Comparison of ENCODE assay signal across 1 cellular context in the genomic region with DNA sequence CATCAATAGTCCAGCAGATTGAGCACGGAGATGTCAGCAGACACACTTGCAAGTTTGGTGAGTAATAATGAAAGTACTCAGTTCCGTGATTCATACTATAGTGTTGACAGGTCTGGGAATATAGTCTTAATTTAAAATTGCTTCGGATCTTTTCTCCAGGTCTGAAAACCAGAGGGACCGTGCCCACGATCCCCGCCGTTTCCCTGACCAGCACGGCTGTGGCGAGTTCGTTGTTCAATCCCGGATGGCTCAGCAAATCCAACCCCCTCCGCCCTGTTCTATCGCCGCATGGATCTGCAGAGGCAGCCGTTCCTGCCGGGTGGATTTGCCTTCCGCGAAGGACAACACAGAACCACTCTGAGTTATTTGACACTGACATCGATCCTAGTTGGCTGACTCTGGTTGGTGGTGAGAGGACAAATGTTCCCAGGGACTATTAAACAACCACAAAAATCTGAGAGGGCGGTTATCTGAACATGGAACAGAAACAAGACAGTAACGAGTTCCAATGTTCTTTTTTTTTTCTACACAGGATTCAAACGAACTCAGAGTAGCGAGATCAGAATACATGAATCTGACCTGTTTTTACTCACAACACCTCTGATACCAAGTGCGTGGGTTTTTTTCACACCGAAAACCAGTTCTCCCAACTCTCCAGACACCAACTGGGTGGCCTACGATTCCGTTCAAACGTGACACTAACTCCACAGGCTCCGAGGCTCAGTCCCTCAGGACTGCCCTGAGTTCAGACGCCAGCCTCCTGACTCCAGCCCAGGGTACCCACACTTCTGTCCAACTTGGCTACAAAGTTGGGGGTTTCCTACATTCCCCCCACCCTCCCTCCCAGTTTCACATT.
TF ChIP-seq lines count a peak whose summit lies in the region.

No MANE protein-coding gene starts in this region.

TF ChIP-seq in HEK293, 187 proteins besides CTCF, POLR2A, EP300 and RAD21 (continued from another document and continues in another):
- TF ChIP-seq ZNF324 (tag by site-specific recombination; IDR thresholded peaks at IDR 0.05): no peak
- TF ChIP-seq OSR2 (tag by site-specific recombination; IDR thresholded peaks at IDR 0.05): no peak
- TF ChIP-seq ZNF629 (tag by site-specific recombination; IDR thresholded peaks at IDR 0.05): 0 out of 2 replicates have a peak, but pooled peaks have one; percentile 15
- TF ChIP-seq ZEB2 (tag by site-specific recombination; IDR thresholded peaks at IDR 0.05): peak; percentile 49; the same call in 1 of the 2 replicates
- TF ChIP-seq ZNF223 (tag by site-specific recombination; IDR thresholded peaks at IDR 0.05): no peak
- TF ChIP-seq ZNF571 (tag by site-specific recombination; IDR thresholded peaks at IDR 0.05): no peak
- TF ChIP-seq, protein P1, sequence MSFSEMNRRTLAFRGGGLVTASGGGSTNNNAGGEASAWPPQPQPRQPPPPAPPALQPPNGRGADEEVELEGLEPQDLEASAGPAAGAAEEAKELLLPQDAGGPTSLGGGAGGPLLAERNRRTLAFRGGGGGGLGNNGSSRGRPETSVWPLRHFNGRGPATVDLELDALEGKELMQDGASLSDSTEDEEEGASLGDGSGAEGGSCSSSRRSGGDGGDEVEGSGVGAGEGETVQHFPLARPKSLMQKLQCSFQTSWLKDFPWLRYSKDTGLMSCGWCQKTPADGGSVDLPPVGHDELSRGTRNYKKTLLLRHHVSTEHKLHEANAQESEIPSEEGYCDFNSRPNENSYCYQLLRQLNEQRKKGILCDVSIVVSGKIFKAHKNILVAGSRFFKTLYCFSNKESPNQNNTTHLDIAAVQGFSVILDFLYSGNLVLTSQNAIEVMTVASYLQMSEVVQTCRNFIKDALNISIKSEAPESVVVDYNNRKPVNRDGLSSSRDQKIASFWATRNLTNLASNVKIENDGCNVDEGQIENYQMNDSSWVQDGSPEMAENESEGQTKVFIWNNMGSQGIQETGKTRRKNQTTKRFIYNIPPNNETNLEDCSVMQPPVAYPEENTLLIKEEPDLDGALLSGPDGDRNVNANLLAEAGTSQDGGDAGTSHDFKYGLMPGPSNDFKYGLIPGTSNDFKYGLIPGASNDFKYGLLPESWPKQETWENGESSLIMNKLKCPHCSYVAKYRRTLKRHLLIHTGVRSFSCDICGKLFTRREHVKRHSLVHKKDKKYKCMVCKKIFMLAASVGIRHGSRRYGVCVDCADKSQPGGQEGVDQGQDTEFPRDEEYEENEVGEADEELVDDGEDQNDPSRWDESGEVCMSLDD (tag by site-specific recombination; IDR thresholded peaks at IDR 0.05): no peak
- no peak for TF ChIP-seq ZNF404 (tag by site-specific recombination; IDR thresholded peaks at IDR 0.05)
- TF ChIP-seq ZNF311 (tag by site-specific recombination; IDR thresholded peaks at IDR 0.05; ENCODE audit: borderline replicate concordance): no peak
- peak; percentile 60 for TF ChIP-seq FEZF1 (tag by site-specific recombination; IDR thresholded peaks at IDR 0.05)
- TF ChIP-seq, protein P2, sequence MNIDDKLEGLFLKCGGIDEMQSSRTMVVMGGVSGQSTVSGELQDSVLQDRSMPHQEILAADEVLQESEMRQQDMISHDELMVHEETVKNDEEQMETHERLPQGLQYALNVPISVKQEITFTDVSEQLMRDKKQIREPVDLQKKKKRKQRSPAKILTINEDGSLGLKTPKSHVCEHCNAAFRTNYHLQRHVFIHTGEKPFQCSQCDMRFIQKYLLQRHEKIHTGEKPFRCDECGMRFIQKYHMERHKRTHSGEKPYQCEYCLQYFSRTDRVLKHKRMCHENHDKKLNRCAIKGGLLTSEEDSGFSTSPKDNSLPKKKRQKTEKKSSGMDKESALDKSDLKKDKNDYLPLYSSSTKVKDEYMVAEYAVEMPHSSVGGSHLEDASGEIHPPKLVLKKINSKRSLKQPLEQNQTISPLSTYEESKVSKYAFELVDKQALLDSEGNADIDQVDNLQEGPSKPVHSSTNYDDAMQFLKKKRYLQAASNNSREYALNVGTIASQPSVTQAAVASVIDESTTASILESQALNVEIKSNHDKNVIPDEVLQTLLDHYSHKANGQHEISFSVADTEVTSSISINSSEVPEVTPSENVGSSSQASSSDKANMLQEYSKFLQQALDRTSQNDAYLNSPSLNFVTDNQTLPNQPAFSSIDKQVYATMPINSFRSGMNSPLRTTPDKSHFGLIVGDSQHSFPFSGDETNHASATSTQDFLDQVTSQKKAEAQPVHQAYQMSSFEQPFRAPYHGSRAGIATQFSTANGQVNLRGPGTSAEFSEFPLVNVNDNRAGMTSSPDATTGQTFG (tag by site-specific recombination; IDR thresholded peaks at IDR 0.05; ENCODE audit: borderline replicate concordance): no peak
- TF ChIP-seq, protein P3, sequence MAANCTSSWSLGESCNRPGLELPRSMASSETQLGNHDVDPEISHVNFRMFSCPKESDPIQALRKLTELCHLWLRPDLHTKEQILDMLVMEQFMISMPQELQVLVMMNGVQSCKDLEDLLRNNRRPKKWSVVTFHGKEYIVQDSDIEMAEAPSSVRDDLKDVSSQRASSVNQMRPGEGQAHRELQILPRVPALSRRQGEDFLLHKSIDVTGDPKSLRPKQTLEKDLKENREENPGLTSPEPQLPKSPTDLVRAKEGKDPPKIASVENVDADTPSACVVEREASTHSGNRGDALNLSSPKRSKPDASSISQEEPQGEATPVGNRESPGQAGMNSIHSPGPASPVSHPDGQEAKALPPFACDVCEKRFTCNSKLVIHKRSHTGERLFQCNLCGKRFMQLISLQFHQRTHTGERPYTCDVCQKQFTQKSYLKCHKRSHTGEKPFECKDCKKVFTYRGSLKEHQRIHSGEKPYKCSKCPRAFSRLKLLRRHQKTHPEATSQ (tag by site-specific recombination; IDR thresholded peaks at IDR 0.05): no peak
- TF ChIP-seq BCL11A (tag by site-specific recombination; IDR thresholded peaks at IDR 0.05; ENCODE audit: low read depth): no peak
- peak; percentile 99 for TF ChIP-seq ZNF660 (tag by site-specific recombination; IDR thresholded peaks at IDR 0.05)
- no peak for TF ChIP-seq ZNF138 (tag by site-specific recombination; IDR thresholded peaks at IDR 0.05; ENCODE audit: borderline replicate concordance)
- no peak for TF ChIP-seq ZNF747 (tag by site-specific recombination; IDR thresholded peaks at IDR 0.05)
- no peak for TF ChIP-seq ZNF155 (tag by site-specific recombination; IDR thresholded peaks at IDR 0.05)
- no peak for TF ChIP-seq ZNF23 (tag by site-specific recombination; IDR thresholded peaks at IDR 0.05; ENCODE audit: borderline replicate concordance)
- TF ChIP-seq TCF7L2 (IDR thresholded peaks at IDR 0.05; ENCODE audit: borderline replicate concordance, low read depth, low read length): no peak
- 0 out of 2 replicates have a peak, but pooled peaks have one; percentile 34 for TF ChIP-seq ZNF2 (tag by site-specific recombination; IDR thresholded peaks at IDR 0.05)
- peak; percentile 71 for TF ChIP-seq ZBTB20 (tag by site-specific recombination; IDR thresholded peaks at IDR 0.05)
- no peak for TF ChIP-seq ZNF114 (tag by site-specific recombination; IDR thresholded peaks at IDR 0.05)
- TF ChIP-seq ZNF530 (tag by site-specific recombination; IDR thresholded peaks at IDR 0.05; ENCODE audit: low read depth): no peak
- no peak for TF ChIP-seq ZNF202 (tag by site-specific recombination; IDR thresholded peaks at IDR 0.05; ENCODE audit: borderline replicate concordance)
- TF ChIP-seq ZFHX2 (tag by site-specific recombination; conservative IDR thresholded peaks at IDR 0.05): 0 out of 2 replicates have a peak, but pooled peaks have one; percentile 16
- no peak for TF ChIP-seq ZNF658 (tag by site-specific recombination; IDR thresholded peaks at IDR 0.05)
- no peak for TF ChIP-seq ZNF266 (tag by site-specific recombination; IDR thresholded peaks at IDR 0.05; ENCODE audit: low read depth)
- TF ChIP-seq ZNF341 (tag by site-specific recombination; IDR thresholded peaks at IDR 0.05; ENCODE audit: low read depth): peak; percentile 79
- TF ChIP-seq, protein P4, sequence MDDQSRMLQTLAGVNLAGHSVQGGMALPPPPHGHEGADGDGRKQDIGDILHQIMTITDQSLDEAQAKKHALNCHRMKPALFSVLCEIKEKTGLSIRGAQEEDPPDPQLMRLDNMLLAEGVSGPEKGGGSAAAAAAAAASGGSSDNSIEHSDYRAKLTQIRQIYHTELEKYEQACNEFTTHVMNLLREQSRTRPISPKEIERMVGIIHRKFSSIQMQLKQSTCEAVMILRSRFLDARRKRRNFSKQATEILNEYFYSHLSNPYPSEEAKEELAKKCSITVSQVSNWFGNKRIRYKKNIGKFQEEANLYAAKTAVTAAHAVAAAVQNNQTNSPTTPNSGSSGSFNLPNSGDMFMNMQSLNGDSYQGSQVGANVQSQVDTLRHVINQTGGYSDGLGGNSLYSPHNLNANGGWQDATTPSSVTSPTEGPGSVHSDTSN (CRISPR knock-in tag; IDR thresholded peaks at IDR 0.05): no peak
- no peak for TF ChIP-seq RBAK (tag by site-specific recombination; IDR thresholded peaks at IDR 0.05)
- TF ChIP-seq MYNN (tag by site-specific recombination; IDR thresholded peaks at IDR 0.05; ENCODE audit: borderline replicate concordance): no peak
- no peak for TF ChIP-seq ZNF776 (tag by site-specific recombination; IDR thresholded peaks at IDR 0.05; ENCODE audit: borderline replicate concordance)
- TF ChIP-seq ZNF335 (tag by site-specific recombination; conservative IDR thresholded peaks at IDR 0.05): peak; percentile 53
- no peak for TF ChIP-seq ZNF549 (tag by site-specific recombination; IDR thresholded peaks at IDR 0.05)
- no peak for TF ChIP-seq ZNF76 (tag by site-specific recombination; IDR thresholded peaks at IDR 0.05; ENCODE audit: borderline replicate concordance, low read depth)
- TF ChIP-seq ZNF792 (tag by site-specific recombination; IDR thresholded peaks at IDR 0.05): no peak
- TF ChIP-seq HOXC10 (CRISPR knock-in tag; IDR thresholded peaks at IDR 0.05): no peak
- no peak for TF ChIP-seq KLF16 (tag by site-specific recombination; IDR thresholded peaks at IDR 0.05)
- TF ChIP-seq ZNF169 (tag by site-specific recombination; IDR thresholded peaks at IDR 0.05): no peak
- TF ChIP-seq ZNF248 (tag by site-specific recombination; IDR thresholded peaks at IDR 0.05): no peak
- TF ChIP-seq, protein P5, sequence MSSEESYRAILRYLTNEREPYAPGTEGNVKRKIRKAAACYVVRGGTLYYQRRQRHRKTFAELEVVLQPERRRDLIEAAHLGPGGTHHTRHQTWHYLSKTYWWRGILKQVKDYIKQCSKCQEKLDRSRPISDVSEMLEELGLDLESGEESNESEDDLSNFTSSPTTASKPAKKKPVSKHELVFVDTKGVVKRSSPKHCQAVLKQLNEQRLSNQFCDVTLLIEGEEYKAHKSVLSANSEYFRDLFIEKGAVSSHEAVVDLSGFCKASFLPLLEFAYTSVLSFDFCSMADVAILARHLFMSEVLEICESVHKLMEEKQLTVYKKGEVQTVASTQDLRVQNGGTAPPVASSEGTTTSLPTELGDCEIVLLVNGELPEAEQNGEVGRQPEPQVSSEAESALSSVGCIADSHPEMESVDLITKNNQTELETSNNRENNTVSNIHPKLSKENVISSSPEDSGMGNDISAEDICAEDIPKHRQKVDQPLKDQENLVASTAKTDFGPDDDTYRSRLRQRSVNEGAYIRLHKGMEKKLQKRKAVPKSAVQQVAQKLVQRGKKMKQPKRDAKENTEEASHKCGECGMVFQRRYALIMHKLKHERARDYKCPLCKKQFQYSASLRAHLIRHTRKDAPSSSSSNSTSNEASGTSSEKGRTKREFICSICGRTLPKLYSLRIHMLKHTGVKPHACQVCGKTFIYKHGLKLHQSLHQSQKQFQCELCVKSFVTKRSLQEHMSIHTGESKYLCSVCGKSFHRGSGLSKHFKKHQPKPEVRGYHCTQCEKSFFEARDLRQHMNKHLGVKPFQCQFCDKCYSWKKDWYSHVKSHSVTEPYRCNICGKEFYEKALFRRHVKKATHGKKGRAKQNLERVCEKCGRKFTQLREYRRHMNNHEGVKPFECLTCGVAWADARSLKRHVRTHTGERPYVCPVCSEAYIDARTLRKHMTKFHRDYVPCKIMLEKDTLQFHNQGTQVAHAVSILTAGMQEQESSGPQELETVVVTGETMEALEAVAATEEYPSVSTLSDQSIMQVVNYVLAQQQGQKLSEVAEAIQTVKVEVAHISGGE (tag by site-specific recombination; conservative IDR thresholded peaks at IDR 0.05; ENCODE audit: low read depth): no peak
- TF ChIP-seq ZNF670 (tag by site-specific recombination; IDR thresholded peaks at IDR 0.05; ENCODE audit: low read depth): no peak
- no peak for TF ChIP-seq KLF7 (tag by site-specific recombination; IDR thresholded peaks at IDR 0.05; ENCODE audit: borderline replicate concordance)
- TF ChIP-seq, protein P6, sequence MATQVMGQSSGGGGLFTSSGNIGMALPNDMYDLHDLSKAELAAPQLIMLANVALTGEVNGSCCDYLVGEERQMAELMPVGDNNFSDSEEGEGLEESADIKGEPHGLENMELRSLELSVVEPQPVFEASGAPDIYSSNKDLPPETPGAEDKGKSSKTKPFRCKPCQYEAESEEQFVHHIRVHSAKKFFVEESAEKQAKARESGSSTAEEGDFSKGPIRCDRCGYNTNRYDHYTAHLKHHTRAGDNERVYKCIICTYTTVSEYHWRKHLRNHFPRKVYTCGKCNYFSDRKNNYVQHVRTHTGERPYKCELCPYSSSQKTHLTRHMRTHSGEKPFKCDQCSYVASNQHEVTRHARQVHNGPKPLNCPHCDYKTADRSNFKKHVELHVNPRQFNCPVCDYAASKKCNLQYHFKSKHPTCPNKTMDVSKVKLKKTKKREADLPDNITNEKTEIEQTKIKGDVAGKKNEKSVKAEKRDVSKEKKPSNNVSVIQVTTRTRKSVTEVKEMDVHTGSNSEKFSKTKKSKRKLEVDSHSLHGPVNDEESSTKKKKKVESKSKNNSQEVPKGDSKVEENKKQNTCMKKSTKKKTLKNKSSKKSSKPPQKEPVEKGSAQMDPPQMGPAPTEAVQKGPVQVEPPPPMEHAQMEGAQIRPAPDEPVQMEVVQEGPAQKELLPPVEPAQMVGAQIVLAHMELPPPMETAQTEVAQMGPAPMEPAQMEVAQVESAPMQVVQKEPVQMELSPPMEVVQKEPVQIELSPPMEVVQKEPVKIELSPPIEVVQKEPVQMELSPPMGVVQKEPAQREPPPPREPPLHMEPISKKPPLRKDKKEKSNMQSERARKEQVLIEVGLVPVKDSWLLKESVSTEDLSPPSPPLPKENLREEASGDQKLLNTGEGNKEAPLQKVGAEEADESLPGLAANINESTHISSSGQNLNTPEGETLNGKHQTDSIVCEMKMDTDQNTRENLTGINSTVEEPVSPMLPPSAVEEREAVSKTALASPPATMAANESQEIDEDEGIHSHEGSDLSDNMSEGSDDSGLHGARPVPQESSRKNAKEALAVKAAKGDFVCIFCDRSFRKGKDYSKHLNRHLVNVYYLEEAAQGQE (tag by site-specific recombination; IDR thresholded peaks at IDR 0.05): no peak
- TF ChIP-seq, protein P7, sequence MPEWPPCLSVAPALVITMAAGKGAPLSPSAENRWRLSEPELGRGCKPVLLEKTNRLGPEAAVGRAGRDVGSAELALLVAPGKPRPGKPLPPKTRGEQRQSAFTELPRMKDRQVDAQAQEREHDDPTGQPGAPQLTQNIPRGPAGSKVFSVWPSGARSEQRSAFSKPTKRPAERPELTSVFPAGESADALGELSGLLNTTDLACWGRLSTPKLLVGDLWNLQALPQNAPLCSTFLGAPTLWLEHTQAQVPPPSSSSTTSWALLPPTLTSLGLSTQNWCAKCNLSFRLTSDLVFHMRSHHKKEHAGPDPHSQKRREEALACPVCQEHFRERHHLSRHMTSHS (tag by site-specific recombination; IDR thresholded peaks at IDR 0.05): no peak
- TF ChIP-seq, protein P8, sequence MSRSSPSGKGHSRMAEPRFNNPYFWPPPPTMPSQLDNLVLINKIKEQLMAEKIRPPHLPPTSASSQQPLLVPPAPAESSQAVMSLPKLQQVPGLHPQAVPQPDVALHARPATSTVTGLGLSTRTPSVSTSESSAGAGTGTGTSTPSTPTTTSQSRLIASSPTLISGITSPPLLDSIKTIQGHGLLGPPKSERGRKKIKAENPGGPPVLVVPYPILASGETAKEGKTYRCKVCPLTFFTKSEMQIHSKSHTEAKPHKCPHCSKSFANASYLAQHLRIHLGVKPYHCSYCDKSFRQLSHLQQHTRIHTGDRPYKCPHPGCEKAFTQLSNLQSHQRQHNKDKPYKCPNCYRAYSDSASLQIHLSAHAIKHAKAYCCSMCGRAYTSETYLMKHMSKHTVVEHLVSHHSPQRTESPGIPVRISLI (tag by site-specific recombination; IDR thresholded peaks at IDR 0.05): no peak
